Comparison of ENCODE assay signal across 23 cellular contexts in the genomic region with DNA sequence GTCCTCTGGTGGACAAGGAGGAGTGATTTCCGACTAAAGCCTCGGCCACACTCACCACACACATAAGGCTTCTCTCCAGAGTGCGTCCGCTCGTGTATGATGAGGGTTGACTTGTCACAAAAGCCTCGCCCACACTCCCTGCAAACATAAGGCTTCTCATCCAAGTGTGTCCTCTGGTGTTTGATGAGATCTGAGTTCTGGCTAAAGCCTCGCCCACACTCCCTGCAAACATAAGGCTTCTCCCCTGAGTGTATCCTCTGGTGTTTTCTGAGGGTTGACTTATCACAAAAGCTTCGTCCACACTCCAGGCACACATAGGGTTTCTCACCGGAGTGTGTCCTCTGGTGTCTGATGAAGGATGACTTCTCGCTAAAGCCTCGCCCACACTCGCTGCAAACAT. TPM values are rescaled to one million over a fixed set of nuclear protein-coding genes. Genes with fewer than 3 reads are reported as not detected.
DNase-seq lines count a peak whose midpoint lies in the region; ATAC-seq and TF ChIP-seq lines count a peak whose summit lies in the region.
"Had no signal": no experiment of that assay in that cellular context is flagged by ENCODE, and none has a peak within 500 bp of the region (broad histone marks: within the 10 kb centered on the region; RNA-seq: fewer than 3 reads in every experiment).

No MANE protein-coding gene starts in this region.

- no peak for TF ChIP-seq CTCF in dorsolateral prefrontal cortex (IDR thresholded peaks at IDR 0.05 in 54 of 56, conservative IDR thresholded peaks at IDR 0.05 in 2 of 56; ENCODE audit: low read depth in 1 of 56, partially characterized antibody in 56 of 56)
- TF ChIP-seq CTCF in coronary artery (IDR thresholded peaks at IDR 0.05): no peak

- peak in 7 of 10 donors; percentile 47 to 78 (median 68) for DNase-seq in dorsolateral prefrontal cortex
- peak; percentile 44 for DNase-seq in inferior parietal cortex (ENCODE audit: extremely low spot score)
- peak in 8 of 10 donors; percentile 25 to 90 (median 50) for DNase-seq in posterior cingulate gyrus
- DNase-seq in NCI-H2081 (lab: John Stamatoyannopoulos, UW): no peak
- DNase-seq in coronary artery (ENCODE audit: low spot score): no peak
- DNase-seq: 8988T; ACHN; AML-193; BE2C; CD4-positive, alpha-beta T cell; CD8-positive, alpha-beta memory T cell; DMS53; DMS79 treated with DMSO at 0.1 percent for 48 hours; GF-D8; GM23248; H7; HCEC 1CT had no signal

- no peaks in the 10 kb centered on the region for H3K27me3 ChIP-seq in dorsolateral prefrontal cortex
- H3K27me3 ChIP-seq: BE2C; BLaER1 treated with 17β-estradiol and CSF1 and Interleukin-3, amounts not matched to agents 10 nM and 100 nM had no signal

- ATAC-seq in GM18873 (IDR thresholded peaks at IDR 0.05; ENCODE audit: low FRiP score, unreplicated experiment): no peak

- H3K27ac ChIP-seq in dorsolateral prefrontal cortex (peak overlapping the region in 18 of 59 donors; percentile 11 to 56 (median 40)), coronary artery (no peak overlapping the region)
- H3K27ac ChIP-seq: A549; BLaER1 treated with 17β-estradiol and CSF1 and Interleukin-3, amounts not matched to agents 10 nM and 100 nM; GM23248 had no signal

- intact Hi-C loops in dorsolateral prefrontal cortex (cut with DNase I) (no loop called here), posterior cingulate gyrus (cut with DNase I) (no loop called here)

- no peak overlapping the region for H3K4me3 ChIP-seq in dorsolateral prefrontal cortex
- H3K4me3 ChIP-seq in coronary artery: no peak overlapping the region
- H3K4me3 ChIP-seq: A549; BLaER1 treated with 17β-estradiol and CSF1 and Interleukin-3, amounts not matched to agents 10 nM and 100 nM; GM23248 had no signal

RNA-seq across cellular contexts. Expression of a gene that starts 12.9 kb away (rescaled TPM):
- total RNA-seq in dorsolateral prefrontal cortex: 10 to 100 TPM; 24.3 to 63.9 (median 44.4) TPM

RNA-seq across cellular contexts. Expression of a gene that starts 25.2 kb away (rescaled TPM):
- total RNA-seq in dorsolateral prefrontal cortex: 10 to 100 TPM; 12.5 to 26.7 (median 19.8) TPM

RNA-seq across cellular contexts. Expression of a gene that starts 52.9 kb away (rescaled TPM):
- 1 to 10 TPM in 68 of 120 experiments, under 1 TPM in 51, not detected in 1; 0.28 to 2.5 (median 1.1) TPM for total RNA-seq in dorsolateral prefrontal cortex
- total RNA-seq: CD4-positive, alpha-beta T cell; CD8-positive, alpha-beta memory T cell; Daoy; G401; GM23248; H1; H7 had no signal

Comparison
In these comparisons a context has a peak if more than half of its experiments do, and no peak if none do; other contexts are left out.
1. DNase-seq: peak in dorsolateral prefrontal cortex (7 of 10), inferior parietal cortex (single experiment) and posterior cingulate gyrus (8 of 10); none in NCI-H2081 (0 of 2) and coronary artery (single experiment).